In genomic region chr13:27621366-27622101, GRCh38 we compare ENCODE assay signal across 1 cellular context.
A peak's percentile ranks its signal among the peaks of the same experiment; 100 is the strongest.
TF ChIP-seq lines count a peak whose summit lies in the region.

A gene with protein sequence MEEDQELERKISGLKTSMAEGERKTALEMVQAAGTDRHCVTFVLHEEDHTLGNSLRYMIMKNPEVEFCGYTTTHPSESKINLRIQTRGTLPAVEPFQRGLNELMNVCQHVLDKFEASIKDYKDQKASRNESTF (plus strand): TSS chr13:27621892. CDS start chr13:27621984, 92 bp downstream.

TF ChIP-seq in WTC11, 78 proteins besides CTCF, POLR2A, EP300 and RAD21 (continued from another document and continues in another):
- TF ChIP-seq SP1 (CRISPR knock-in tag; conservative IDR thresholded peaks at IDR 0.05), result peak; percentile 85
- TF ChIP-seq RORB (CRISPR knock-in tag; IDR thresholded peaks at IDR 0.05), result no peak
- no peak for TF ChIP-seq NR1H2 (CRISPR knock-in tag; IDR thresholded peaks at IDR 0.05)
- TF ChIP-seq, protein P1, sequence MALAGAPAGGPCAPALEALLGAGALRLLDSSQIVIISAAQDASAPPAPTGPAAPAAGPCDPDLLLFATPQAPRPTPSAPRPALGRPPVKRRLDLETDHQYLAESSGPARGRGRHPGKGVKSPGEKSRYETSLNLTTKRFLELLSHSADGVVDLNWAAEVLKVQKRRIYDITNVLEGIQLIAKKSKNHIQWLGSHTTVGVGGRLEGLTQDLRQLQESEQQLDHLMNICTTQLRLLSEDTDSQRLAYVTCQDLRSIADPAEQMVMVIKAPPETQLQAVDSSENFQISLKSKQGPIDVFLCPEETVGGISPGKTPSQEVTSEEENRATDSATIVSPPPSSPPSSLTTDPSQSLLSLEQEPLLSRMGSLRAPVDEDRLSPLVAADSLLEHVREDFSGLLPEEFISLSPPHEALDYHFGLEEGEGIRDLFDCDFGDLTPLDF (CRISPR knock-in tag; IDR thresholded peaks at IDR 0.05), result no peak
- peak; percentile 75; the same call in 1 of the 2 replicates for TF ChIP-seq ZNF232 (CRISPR knock-in tag; IDR thresholded peaks at IDR 0.05)
- peak; percentile 81 for TF ChIP-seq FOXK1 (CRISPR knock-in tag; IDR thresholded peaks at IDR 0.05)
- 0 out of 2 replicates have a peak, but pooled peaks have one; percentile 7 for TF ChIP-seq TEAD4 (CRISPR knock-in tag; IDR thresholded peaks at IDR 0.05)
- TF ChIP-seq, protein P2, sequence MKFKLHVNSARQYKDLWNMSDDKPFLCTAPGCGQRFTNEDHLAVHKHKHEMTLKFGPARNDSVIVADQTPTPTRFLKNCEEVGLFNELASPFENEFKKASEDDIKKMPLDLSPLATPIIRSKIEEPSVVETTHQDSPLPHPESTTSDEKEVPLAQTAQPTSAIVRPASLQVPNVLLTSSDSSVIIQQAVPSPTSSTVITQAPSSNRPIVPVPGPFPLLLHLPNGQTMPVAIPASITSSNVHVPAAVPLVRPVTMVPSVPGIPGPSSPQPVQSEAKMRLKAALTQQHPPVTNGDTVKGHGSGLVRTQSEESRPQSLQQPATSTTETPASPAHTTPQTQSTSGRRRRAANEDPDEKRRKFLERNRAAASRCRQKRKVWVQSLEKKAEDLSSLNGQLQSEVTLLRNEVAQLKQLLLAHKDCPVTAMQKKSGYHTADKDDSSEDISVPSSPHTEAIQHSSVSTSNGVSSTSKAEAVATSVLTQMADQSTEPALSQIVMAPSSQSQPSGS (CRISPR knock-in tag; IDR thresholded peaks at IDR 0.05; ENCODE audit: borderline replicate concordance, low read depth), result peak; percentile 67; the same call in 1 of the 2 replicates
- no peak for TF ChIP-seq ZNF423 (CRISPR knock-in tag; IDR thresholded peaks at IDR 0.05)
- TF ChIP-seq MYBL2 (CRISPR knock-in tag; IDR thresholded peaks at IDR 0.05), result peak; percentile 71; the same call in 1 of the 2 replicates
- TF ChIP-seq, protein P3, sequence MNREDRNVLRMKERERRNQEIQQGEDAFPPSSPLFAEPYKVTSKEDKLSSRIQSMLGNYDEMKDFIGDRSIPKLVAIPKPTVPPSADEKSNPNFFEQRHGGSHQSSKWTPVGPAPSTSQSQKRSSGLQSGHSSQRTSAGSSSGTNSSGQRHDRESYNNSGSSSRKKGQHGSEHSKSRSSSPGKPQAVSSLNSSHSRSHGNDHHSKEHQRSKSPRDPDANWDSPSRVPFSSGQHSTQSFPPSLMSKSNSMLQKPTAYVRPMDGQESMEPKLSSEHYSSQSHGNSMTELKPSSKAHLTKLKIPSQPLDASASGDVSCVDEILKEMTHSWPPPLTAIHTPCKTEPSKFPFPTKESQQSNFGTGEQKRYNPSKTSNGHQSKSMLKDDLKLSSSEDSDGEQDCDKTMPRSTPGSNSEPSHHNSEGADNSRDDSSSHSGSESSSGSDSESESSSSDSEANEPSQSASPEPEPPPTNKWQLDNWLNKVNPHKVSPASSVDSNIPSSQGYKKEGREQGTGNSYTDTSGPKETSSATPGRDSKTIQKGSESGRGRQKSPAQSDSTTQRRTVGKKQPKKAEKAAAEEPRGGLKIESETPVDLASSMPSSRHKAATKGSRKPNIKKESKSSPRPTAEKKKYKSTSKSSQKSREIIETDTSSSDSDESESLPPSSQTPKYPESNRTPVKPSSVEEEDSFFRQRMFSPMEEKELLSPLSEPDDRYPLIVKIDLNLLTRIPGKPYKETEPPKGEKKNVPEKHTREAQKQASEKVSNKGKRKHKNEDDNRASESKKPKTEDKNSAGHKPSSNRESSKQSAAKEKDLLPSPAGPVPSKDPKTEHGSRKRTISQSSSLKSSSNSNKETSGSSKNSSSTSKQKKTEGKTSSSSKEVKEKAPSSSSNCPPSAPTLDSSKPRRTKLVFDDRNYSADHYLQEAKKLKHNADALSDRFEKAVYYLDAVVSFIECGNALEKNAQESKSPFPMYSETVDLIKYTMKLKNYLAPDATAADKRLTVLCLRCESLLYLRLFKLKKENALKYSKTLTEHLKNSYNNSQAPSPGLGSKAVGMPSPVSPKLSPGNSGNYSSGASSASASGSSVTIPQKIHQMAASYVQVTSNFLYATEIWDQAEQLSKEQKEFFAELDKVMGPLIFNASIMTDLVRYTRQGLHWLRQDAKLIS (CRISPR knock-in tag; IDR thresholded peaks at IDR 0.05; ENCODE audit: borderline replicate concordance), result no peak
- TF ChIP-seq, protein P4, sequence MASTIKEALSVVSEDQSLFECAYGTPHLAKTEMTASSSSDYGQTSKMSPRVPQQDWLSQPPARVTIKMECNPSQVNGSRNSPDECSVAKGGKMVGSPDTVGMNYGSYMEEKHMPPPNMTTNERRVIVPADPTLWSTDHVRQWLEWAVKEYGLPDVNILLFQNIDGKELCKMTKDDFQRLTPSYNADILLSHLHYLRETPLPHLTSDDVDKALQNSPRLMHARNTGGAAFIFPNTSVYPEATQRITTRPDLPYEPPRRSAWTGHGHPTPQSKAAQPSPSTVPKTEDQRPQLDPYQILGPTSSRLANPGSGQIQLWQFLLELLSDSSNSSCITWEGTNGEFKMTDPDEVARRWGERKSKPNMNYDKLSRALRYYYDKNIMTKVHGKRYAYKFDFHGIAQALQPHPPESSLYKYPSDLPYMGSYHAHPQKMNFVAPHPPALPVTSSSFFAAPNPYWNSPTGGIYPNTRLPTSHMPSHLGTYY (CRISPR knock-in tag; IDR thresholded peaks at IDR 0.05), result no peak
- peak; percentile 82 for TF ChIP-seq MAX (CRISPR knock-in tag; IDR thresholded peaks at IDR 0.05)
- TF ChIP-seq, protein P5, sequence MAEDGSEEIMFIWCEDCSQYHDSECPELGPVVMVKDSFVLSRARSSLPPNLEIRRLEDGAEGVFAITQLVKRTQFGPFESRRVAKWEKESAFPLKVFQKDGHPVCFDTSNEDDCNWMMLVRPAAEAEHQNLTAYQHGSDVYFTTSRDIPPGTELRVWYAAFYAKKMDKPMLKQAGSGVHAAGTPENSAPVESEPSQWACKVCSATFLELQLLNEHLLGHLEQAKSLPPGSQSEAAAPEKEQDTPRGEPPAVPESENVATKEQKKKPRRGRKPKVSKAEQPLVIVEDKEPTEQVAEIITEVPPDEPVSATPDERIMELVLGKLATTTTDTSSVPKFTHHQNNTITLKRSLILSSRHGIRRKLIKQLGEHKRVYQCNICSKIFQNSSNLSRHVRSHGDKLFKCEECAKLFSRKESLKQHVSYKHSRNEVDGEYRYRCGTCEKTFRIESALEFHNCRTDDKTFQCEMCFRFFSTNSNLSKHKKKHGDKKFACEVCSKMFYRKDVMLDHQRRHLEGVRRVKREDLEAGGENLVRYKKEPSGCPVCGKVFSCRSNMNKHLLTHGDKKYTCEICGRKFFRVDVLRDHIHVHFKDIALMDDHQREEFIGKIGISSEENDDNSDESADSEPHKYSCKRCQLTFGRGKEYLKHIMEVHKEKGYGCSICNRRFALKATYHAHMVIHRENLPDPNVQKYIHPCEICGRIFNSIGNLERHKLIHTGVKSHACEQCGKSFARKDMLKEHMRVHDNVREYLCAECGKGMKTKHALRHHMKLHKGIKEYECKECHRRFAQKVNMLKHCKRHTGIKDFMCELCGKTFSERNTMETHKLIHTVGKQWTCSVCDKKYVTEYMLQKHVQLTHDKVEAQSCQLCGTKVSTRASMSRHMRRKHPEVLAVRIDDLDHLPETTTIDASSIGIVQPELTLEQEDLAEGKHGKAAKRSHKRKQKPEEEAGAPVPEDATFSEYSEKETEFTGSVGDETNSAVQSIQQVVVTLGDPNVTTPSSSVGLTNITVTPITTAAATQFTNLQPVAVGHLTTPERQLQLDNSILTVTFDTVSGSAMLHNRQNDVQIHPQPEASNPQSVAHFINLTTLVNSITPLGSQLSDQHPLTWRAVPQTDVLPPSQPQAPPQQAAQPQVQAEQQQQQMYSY (CRISPR knock-in tag; IDR thresholded peaks at IDR 0.05), result peak; percentile 52; the same call in 1 of the 2 replicates
- no peak for TF ChIP-seq ZNF121 (CRISPR knock-in tag; IDR thresholded peaks at IDR 0.05)
- TF ChIP-seq GRHL2 (CRISPR knock-in tag; IDR thresholded peaks at IDR 0.05; ENCODE audit: insufficient replicate concordance, severe bottlenecking), result no peak
- TF ChIP-seq, protein P6, sequence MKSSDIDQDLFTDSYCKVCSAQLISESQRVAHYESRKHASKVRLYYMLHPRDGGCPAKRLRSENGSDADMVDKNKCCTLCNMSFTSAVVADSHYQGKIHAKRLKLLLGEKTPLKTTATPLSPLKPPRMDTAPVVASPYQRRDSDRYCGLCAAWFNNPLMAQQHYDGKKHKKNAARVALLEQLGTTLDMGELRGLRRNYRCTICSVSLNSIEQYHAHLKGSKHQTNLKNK (CRISPR knock-in tag; IDR thresholded peaks at IDR 0.05), result peak; percentile 17; the same call in 1 of the 2 replicates
- TF ChIP-seq, protein P7, sequence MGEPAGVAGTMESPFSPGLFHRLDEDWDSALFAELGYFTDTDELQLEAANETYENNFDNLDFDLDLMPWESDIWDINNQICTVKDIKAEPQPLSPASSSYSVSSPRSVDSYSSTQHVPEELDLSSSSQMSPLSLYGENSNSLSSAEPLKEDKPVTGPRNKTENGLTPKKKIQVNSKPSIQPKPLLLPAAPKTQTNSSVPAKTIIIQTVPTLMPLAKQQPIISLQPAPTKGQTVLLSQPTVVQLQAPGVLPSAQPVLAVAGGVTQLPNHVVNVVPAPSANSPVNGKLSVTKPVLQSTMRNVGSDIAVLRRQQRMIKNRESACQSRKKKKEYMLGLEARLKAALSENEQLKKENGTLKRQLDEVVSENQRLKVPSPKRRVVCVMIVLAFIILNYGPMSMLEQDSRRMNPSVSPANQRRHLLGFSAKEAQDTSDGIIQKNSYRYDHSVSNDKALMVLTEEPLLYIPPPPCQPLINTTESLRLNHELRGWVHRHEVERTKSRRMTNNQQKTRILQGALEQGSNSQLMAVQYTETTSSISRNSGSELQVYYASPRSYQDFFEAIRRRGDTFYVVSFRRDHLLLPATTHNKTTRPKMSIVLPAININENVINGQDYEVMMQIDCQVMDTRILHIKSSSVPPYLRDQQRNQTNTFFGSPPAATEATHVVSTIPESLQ (CRISPR knock-in tag; IDR thresholded peaks at IDR 0.05), result no peak
- no peak for TF ChIP-seq ZBTB21 (CRISPR knock-in tag; IDR thresholded peaks at IDR 0.05; ENCODE audit: borderline replicate concordance)
- no peak for TF ChIP-seq ZNF317 (CRISPR knock-in tag; IDR thresholded peaks at IDR 0.05; ENCODE audit: borderline replicate concordance, low read depth)
- TF ChIP-seq ATF1 (CRISPR knock-in tag; IDR thresholded peaks at IDR 0.05), result no peak
- no peak for TF ChIP-seq ZNF532 (CRISPR knock-in tag; IDR thresholded peaks at IDR 0.05; ENCODE audit: borderline replicate concordance)
- no peak for TF ChIP-seq JAZF1 (CRISPR knock-in tag; IDR thresholded peaks at IDR 0.05)
- TF ChIP-seq, protein P8, sequence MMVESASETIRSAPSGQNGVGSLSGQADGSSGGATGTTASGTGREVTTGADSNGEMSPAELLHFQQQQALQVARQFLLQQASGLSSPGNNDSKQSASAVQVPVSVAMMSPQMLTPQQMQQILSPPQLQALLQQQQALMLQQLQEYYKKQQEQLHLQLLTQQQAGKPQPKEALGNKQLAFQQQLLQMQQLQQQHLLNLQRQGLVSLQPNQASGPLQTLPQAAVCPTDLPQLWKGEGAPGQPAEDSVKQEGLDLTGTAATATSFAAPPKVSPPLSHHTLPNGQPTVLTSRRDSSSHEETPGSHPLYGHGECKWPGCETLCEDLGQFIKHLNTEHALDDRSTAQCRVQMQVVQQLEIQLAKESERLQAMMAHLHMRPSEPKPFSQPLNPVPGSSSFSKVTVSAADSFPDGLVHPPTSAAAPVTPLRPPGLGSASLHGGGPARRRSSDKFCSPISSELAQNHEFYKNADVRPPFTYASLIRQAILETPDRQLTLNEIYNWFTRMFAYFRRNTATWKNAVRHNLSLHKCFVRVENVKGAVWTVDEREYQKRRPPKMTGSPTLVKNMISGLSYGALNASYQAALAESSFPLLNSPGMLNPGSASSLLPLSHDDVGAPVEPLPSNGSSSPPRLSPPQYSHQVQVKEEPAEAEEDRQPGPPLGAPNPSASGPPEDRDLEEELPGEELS (CRISPR knock-in tag; IDR thresholded peaks at IDR 0.05), result peak; percentile 74
- TF ChIP-seq, protein P9, sequence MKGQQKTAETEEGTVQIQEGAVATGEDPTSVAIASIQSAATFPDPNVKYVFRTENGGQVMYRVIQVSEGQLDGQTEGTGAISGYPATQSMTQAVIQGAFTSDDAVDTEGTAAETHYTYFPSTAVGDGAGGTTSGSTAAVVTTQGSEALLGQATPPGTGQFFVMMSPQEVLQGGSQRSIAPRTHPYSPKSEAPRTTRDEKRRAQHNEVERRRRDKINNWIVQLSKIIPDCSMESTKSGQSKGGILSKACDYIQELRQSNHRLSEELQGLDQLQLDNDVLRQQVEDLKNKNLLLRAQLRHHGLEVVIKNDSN (CRISPR knock-in tag; IDR thresholded peaks at IDR 0.05), result peak; percentile 65
- peak; percentile 94; the same call in 1 of the 2 replicates for TF ChIP-seq FOXP1 (CRISPR knock-in tag; IDR thresholded peaks at IDR 0.05; ENCODE audit: borderline replicate concordance)
